In genomic region chr5:10377081-10377480, GRCh38 we compare ENCODE assay signal across 2 cellular contexts.
A peak's percentile ranks its signal among the peaks of the same experiment; 100 is the strongest.
TF ChIP-seq lines count a peak whose summit lies in the region.

No MANE protein-coding gene starts in this region.

TF ChIP-seq in HEK293, 187 proteins besides CTCF, POLR2A, EP300 and RAD21:
- TF ChIP-seq, protein P1, sequence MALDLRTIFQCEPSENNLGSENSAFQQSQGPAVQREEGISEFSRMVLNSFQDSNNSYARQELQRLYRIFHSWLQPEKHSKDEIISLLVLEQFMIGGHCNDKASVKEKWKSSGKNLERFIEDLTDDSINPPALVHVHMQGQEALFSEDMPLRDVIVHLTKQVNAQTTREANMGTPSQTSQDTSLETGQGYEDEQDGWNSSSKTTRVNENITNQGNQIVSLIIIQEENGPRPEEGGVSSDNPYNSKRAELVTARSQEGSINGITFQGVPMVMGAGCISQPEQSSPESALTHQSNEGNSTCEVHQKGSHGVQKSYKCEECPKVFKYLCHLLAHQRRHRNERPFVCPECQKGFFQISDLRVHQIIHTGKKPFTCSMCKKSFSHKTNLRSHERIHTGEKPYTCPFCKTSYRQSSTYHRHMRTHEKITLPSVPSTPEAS (tag by site-specific recombination; IDR thresholded peaks at IDR 0.05) = peak; percentile 81
- no peak for TF ChIP-seq ZNF645 (tag by site-specific recombination; IDR thresholded peaks at IDR 0.05)

TF ChIP-seq in K562, 482 proteins besides CTCF, POLR2A, EP300 and RAD21:
- TF ChIP-seq TCF7 (IDR thresholded peaks at IDR 0.05; ENCODE audit: borderline replicate concordance) = no peak
